In the genomic region with DNA sequence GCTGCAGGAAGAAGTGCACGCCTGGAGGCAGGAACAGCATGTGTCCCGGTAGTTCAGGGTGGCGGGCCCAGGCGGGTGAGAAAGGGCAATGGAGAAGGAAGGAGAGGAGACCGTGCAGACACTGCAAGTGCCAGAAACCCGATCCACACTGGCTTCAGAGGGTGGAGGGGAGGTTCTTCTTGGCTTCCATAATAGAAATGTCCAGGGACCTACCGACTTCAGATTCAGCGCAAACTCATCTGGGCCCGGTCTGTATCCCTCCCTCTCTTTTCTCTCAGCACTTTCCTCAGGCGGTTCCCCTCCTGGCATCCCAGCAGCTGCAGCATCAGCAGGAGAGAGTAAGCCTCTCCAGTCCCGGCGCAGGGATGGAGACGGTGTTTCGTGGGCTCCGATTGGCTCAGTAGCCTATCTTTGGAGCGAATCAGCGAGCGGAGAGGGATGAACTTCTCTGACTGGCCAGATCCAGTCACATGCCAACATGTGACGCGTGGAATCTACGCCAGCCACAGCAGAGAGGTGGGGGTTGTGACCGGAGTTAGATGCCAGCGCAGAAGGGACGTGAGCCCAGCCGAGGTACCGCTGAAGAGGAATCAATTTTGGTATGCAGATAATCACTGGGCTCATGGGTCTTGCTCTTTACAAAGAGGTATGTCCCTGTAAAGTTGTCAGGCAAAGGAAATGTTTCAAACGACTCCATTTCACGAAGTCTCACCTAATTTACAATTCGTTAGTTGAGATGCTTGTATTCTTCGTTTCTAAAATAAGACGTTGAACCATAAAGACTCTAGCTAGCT, we compare ENCODE assay signal across 8 cellular contexts. TPM values are rescaled to one million over a fixed set of nuclear protein-coding genes. Genes with fewer than 3 reads are reported as not detected.
DNase-seq lines count a peak whose midpoint lies in the region; ATAC-seq and TF ChIP-seq lines count a peak whose summit lies in the region.

No MANE protein-coding gene starts in this region.

- peak; percentile 97 for TF ChIP-seq POLR2A in erythroblast (IDR thresholded peaks at IDR 0.05; ENCODE audit: low read length)

- TF ChIP-seq RAD21 in Ishikawa (IDR thresholded peaks at IDR 0.05; ENCODE audit: low read depth) = no peak

- no peak for TF ChIP-seq EP300 in Ishikawa (IDR thresholded peaks at IDR 0.05; ENCODE audit: borderline replicate concordance)

- DNase-seq in DMS153 treated with DMSO at 0.1 percent for 48 hours (lab: John Stamatoyannopoulos, UW; ENCODE audit: unreplicated experiment) (peak; percentile 56), OCI-M2 (lab: John Stamatoyannopoulos, UW; ENCODE audit: unreplicated experiment) (peak; percentile 69), erythroblast (lab: John Stamatoyannopoulos, UW) (peak; percentile 95), mucosa of gallbladder (ENCODE audit: low spot score) (peak; percentile 95)
- peak; percentile 82 for DNase-seq in activated T-cell treated with anti-CD3 and anti-CD28 coated beads, Interleukin-2, amount 50 U/mL, for 1 hour
- peak; percentile 78 for DNase-seq in stimulated activated CD8-positive, alpha-beta memory T cell treated with anti-CD3 and anti-CD28 coated beads, Interleukin-4, amount 100 ng/mL, for 24 hours (ENCODE audit: low read depth)

- peak; percentile 65 for ATAC-seq in GM21619 (IDR thresholded peaks at IDR 0.05; ENCODE audit: unreplicated experiment)

TF ChIP-seq in Ishikawa, 13 proteins besides CTCF, POLR2A, EP300 and RAD21:
- TF ChIP-seq TAF1 (IDR thresholded peaks at IDR 0.05; ENCODE audit: low read depth) = peak; percentile 83
- TF ChIP-seq, protein P1, sequence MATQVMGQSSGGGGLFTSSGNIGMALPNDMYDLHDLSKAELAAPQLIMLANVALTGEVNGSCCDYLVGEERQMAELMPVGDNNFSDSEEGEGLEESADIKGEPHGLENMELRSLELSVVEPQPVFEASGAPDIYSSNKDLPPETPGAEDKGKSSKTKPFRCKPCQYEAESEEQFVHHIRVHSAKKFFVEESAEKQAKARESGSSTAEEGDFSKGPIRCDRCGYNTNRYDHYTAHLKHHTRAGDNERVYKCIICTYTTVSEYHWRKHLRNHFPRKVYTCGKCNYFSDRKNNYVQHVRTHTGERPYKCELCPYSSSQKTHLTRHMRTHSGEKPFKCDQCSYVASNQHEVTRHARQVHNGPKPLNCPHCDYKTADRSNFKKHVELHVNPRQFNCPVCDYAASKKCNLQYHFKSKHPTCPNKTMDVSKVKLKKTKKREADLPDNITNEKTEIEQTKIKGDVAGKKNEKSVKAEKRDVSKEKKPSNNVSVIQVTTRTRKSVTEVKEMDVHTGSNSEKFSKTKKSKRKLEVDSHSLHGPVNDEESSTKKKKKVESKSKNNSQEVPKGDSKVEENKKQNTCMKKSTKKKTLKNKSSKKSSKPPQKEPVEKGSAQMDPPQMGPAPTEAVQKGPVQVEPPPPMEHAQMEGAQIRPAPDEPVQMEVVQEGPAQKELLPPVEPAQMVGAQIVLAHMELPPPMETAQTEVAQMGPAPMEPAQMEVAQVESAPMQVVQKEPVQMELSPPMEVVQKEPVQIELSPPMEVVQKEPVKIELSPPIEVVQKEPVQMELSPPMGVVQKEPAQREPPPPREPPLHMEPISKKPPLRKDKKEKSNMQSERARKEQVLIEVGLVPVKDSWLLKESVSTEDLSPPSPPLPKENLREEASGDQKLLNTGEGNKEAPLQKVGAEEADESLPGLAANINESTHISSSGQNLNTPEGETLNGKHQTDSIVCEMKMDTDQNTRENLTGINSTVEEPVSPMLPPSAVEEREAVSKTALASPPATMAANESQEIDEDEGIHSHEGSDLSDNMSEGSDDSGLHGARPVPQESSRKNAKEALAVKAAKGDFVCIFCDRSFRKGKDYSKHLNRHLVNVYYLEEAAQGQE (IDR thresholded peaks at IDR 0.05; ENCODE audit: low read depth) = no peak
- no peak for TF ChIP-seq FOXM1 (IDR thresholded peaks at IDR 0.05; ENCODE audit: borderline replicate concordance, low read depth)
- no peak for TF ChIP-seq CEBPB (IDR thresholded peaks at IDR 0.05)
- TF ChIP-seq TCF12 (IDR thresholded peaks at IDR 0.05; ENCODE audit: low read depth) = peak; percentile 31; the same call in 1 of the 2 replicates
- TF ChIP-seq, protein P2, sequence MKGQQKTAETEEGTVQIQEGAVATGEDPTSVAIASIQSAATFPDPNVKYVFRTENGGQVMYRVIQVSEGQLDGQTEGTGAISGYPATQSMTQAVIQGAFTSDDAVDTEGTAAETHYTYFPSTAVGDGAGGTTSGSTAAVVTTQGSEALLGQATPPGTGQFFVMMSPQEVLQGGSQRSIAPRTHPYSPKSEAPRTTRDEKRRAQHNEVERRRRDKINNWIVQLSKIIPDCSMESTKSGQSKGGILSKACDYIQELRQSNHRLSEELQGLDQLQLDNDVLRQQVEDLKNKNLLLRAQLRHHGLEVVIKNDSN (IDR thresholded peaks at IDR 0.05) = peak; percentile 99
- no peak for TF ChIP-seq ZBTB7A (IDR thresholded peaks at IDR 0.05; ENCODE audit: low read depth)
- TF ChIP-seq CREB1 (IDR thresholded peaks at IDR 0.05; ENCODE audit: low read depth) = peak; percentile 77
- TF ChIP-seq, protein P3, sequence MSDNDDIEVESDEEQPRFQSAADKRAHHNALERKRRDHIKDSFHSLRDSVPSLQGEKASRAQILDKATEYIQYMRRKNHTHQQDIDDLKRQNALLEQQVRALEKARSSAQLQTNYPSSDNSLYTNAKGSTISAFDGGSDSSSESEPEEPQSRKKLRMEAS (IDR thresholded peaks at IDR 0.05) = peak; percentile 68
- TF ChIP-seq TEAD4 (IDR thresholded peaks at IDR 0.05) = peak; percentile 60
- no peak for TF ChIP-seq EGR1 (IDR thresholded peaks at IDR 0.05)
- no peak for TF ChIP-seq NFIC (IDR thresholded peaks at IDR 0.05)
- 0 out of 2 replicates have a peak, but pooled peaks have one; percentile 9 for TF ChIP-seq YY1 (IDR thresholded peaks at IDR 0.05; ENCODE audit: low read depth)

RNA-seq across cellular contexts. Expression of a gene that starts 1.9 kb away (rescaled TPM):
- total RNA-seq in mucosa of gallbladder = 51.6 TPM

Comparison
In these comparisons a context has a peak if more than half of its experiments do, and no peak if none do; other contexts are left out.
1. Peak in every context shown above with its lines: DNase-seq and ATAC-seq.